27 cellular contexts compared by ENCODE assay signal in the genomic region with DNA sequence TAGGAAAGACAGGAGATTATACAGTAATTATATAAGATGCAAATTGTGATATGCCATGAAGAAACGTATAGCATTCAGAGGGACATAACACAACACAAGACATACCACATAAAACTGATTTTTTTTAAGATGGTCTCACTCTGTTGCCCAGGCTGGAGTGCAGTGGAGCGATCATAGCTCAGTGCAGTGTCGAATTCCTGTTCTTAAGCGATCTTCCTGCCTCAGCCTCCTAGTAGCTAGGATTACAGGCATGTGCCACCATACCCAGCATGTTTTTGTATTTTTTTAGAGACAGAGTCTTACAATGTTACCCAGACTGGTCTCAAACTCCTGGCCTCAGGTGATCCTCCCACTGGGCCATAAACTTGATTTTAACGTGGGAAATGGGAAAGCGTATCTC. TPM values are rescaled to one million over a fixed set of nuclear protein-coding genes. Genes with fewer than 3 reads are reported as not detected.
"Had no signal": no experiment of that assay in that cellular context is flagged by ENCODE, and none has a peak within 500 bp of the region (broad histone marks: within the 10 kb centered on the region; RNA-seq: fewer than 3 reads in every experiment).

No MANE protein-coding gene starts in this region.

- H3K9me3 Mint-ChIP-seq: effector memory CD8-positive, alpha-beta T cell; immature natural killer cell; natural killer cell; neural crest cell; stimulated activated naive CD8-positive, alpha-beta T cell treated with anti-CD3 and anti-CD28 coated beads, Interleukin-15, amount 100 ng/mL, for 72 hours had no signal

- H3K27ac Mint-ChIP-seq: effector memory CD8-positive, alpha-beta T cell; immature natural killer cell; natural killer cell; stimulated activated naive CD8-positive, alpha-beta T cell treated with anti-CD3 and anti-CD28 coated beads, Interleukin-15, amount 100 ng/mL, for 72 hours had no signal

- DNase-seq: cerebellar nuclear complex; cortex of kidney; effector memory CD8-positive, alpha-beta T cell; erythroblast; esophagus squamous epithelium; foreskin melanocyte; glutamatergic neuron; heart right ventricle; hypothalamus; immature natural killer cell; islet precursor cell; kidney glomerular epithelial cell; left colon; left ventricle myocardium superior; lower lobe of right lung; natural killer cell; right cardiac atrium; spleen; stimulated activated CD4-positive, alpha-beta T cell treated with anti-CD3 and anti-CD28 coated beads, Interleukin-2, amount 100 ng/mL, for 48 hours; stimulated activated naive CD4-positive, alpha-beta T cell; stimulated activated naive CD8-positive, alpha-beta T cell treated with anti-CD3 and anti-CD28 coated beads, Interleukin-15, amount 100 ng/mL, for 72 hours; trophoblast cell had no signal

- H3K36me3 Mint-ChIP-seq: natural killer cell had no signal

- H3K4me3 ChIP-seq: esophagus squamous epithelium, heart right ventricle, lower lobe of right lung, prostate gland, skin epidermis, spleen, suprapubic skin had no signal

- H3K27me3 Mint-ChIP-seq: effector memory CD8-positive, alpha-beta T cell; stimulated activated naive CD8-positive, alpha-beta T cell treated with anti-CD3 and anti-CD28 coated beads, Interleukin-15, amount 100 ng/mL, for 72 hours had no signal

- ATAC-seq: effector memory CD8-positive, alpha-beta T cell; heart right ventricle; left ventricle myocardium superior; lower lobe of right lung; natural killer cell; right cardiac atrium; stimulated activated naive CD8-positive, alpha-beta T cell treated with anti-CD3 and anti-CD28 coated beads, Interleukin-15, amount 100 ng/mL, for 72 hours had no signal

- H3K4me3 Mint-ChIP-seq: effector memory CD8-positive, alpha-beta T cell; immature natural killer cell; natural killer cell; stimulated activated naive CD8-positive, alpha-beta T cell treated with anti-CD3 and anti-CD28 coated beads, Interleukin-15, amount 100 ng/mL, for 72 hours had no signal

- H3K9me3 ChIP-seq: esophagus squamous epithelium, heart right ventricle, lower lobe of right lung, prostate gland, spleen, suprapubic skin had no signal

- H3K27me3 ChIP-seq: esophagus squamous epithelium, heart right ventricle, spleen, suprapubic skin had no signal

- H3K27ac ChIP-seq: esophagus squamous epithelium, heart right ventricle, lower lobe of right lung, prostate gland, skin epidermis, spleen, suprapubic skin had no signal

- H3K36me3 ChIP-seq: prostate gland, suprapubic skin had no signal

RNA-seq across cellular contexts. Expression of a gene that starts 10.7 kb away (rescaled TPM):
- total RNA-seq: osteoblast had no signal
